37 cellular contexts compared by ENCODE assay signal in genomic region chr22:27255580-27255979, GRCh38.
"Had no signal": no experiment of that assay in that cellular context is flagged by ENCODE, and none has a peak within 500 bp of the region (broad histone marks: within the 10 kb centered on the region; RNA-seq: fewer than 3 reads in every experiment).

No MANE protein-coding gene starts in this region.

- H3K27me3 ChIP-seq: ascending aorta, cardiac muscle cell had no signal

- ATAC-seq: activated CD8-positive, alpha-beta T cell treated with anti-CD3 and anti-CD28 coated beads for 36 hours; activated naive CD4-positive, alpha-beta T cell treated with anti-CD3 and anti-CD28 coated beads, Interleukin-2, amount 50 U/mL, for 72 hours; activated T-cell treated with anti-CD3 and anti-CD28 coated beads, Interleukin-2, amount 50 U/mL, for 4 hours; activated T-helper 17 cell treated with anti-CD3 and anti-CD28 coated beads, Interleukin-2, amount 50 U/mL, for 72 hours had no signal

- H3K4me3 Mint-ChIP-seq: activated B cell treated with CpG ODN at 0.5 μM for 24 hours; activated CD4-positive, alpha-beta memory T cell treated with anti-CD3 and anti-CD28 coated beads for 36 hours; activated CD4-positive, alpha-beta T cell treated with anti-CD3 and anti-CD28 coated beads, Interleukin-2, amount 10 ng/mL, durations not matched to agents 24 days and 14 days; activated CD8-positive, alpha-beta T cell treated with anti-CD3 and anti-CD28 coated beads for 36 hours; activated naive CD4-positive, alpha-beta T cell treated with anti-CD3 and anti-CD28 coated beads for 36 hours; activated naive CD8-positive, alpha-beta T cell treated with anti-CD3 and anti-CD28 coated beads for 36 hours; activated T-cell treated with anti-CD3 and anti-CD28 coated beads, Interleukin-2, amount 50 U/mL, for 4 hours; activated T-helper 1 cell treated with anti-CD3 and anti-CD28 coated beads, Interleukin-12 subunit alpha, Interleukin-12 subunit beta, Interleukin-2, Interleukin-4 antibody, amounts not matched to agents 30 ng/mL and 10 ng/mL and 1 ng/mL, durations not matched to agents 14 hours and 24 hours and 36 hours; activated T-helper 17 cell treated with anti-CD3 and anti-CD28 coated beads, Interleukin-2, amount 50 U/mL, for 72 hours; brain; central memory CD8-positive, alpha-beta T cell; T-helper 1 cell treated with Interleukin-12 subunit alpha and Interleukin-12 subunit beta and Interleukin-4 antibody, amounts not matched to agents 30 μg/mL and 1 μg/mL, for 36 hours; T-helper 2 cell treated with Interferon-gamma antibody and Interleukin-4, amounts not matched to agents 5 μg/mL and 100 μg/mL, for 36 hours had no signal

- H3K4me3 ChIP-seq: ascending aorta, cardiac muscle cell had no signal

- H3K4me1 ChIP-seq: ascending aorta had no signal

- H3K27me3 Mint-ChIP-seq: activated CD4-positive, alpha-beta T cell treated with anti-CD3 and anti-CD28 coated beads, Interleukin-2, amount 10 ng/mL, durations not matched to agents 24 days and 14 days had no signal

- H3K27ac Mint-ChIP-seq: activated B cell treated with CpG ODN at 0.5 μM for 24 hours; activated CD4-positive, alpha-beta memory T cell treated with anti-CD3 and anti-CD28 coated beads for 36 hours; activated CD4-positive, alpha-beta T cell treated with anti-CD3 and anti-CD28 coated beads, Interleukin-2, amount 10 ng/mL, durations not matched to agents 24 days and 14 days; activated CD8-positive, alpha-beta T cell treated with anti-CD3 and anti-CD28 coated beads for 36 hours; activated naive CD4-positive, alpha-beta T cell treated with anti-CD3 and anti-CD28 coated beads for 36 hours; activated naive CD4-positive, alpha-beta T cell treated with anti-CD3 and anti-CD28 coated beads, Interleukin-2, amount 50 U/mL, for 72 hours; activated naive CD8-positive, alpha-beta T cell treated with anti-CD3 and anti-CD28 coated beads for 36 hours; activated T-helper 1 cell treated with anti-CD3 and anti-CD28 coated beads, Interleukin-12 subunit alpha, Interleukin-12 subunit beta, Interleukin-2, Interleukin-4 antibody, amounts not matched to agents 30 ng/mL and 10 ng/mL and 1 ng/mL, durations not matched to agents 14 hours and 24 hours and 36 hours; activated T-helper 17 cell treated with anti-CD3 and anti-CD28 coated beads, Interleukin-2, amount 50 U/mL, for 72 hours; T-helper 1 cell treated with Interleukin-12 subunit alpha and Interleukin-12 subunit beta and Interleukin-4 antibody, amounts not matched to agents 30 μg/mL and 1 μg/mL, for 36 hours; T-helper 2 cell treated with Interferon-gamma antibody and Interleukin-4, amounts not matched to agents 5 μg/mL and 100 μg/mL, for 36 hours had no signal

- H3K27ac ChIP-seq: ascending aorta, cardiac muscle cell, VCaP had no signal

- H3K4me1 Mint-ChIP-seq: activated B cell treated with CpG ODN at 0.5 μM for 24 hours; activated CD4-positive, alpha-beta T cell treated with anti-CD3 and anti-CD28 coated beads, Interleukin-2, amount 10 ng/mL, durations not matched to agents 24 days and 14 days; activated naive CD8-positive, alpha-beta T cell treated with anti-CD3 and anti-CD28 coated beads for 36 hours; activated T-helper 17 cell treated with anti-CD3 and anti-CD28 coated beads, Interleukin-2, amount 50 U/mL, for 72 hours; central memory CD8-positive, alpha-beta T cell had no signal

- FAIRE-seq: bronchial epithelial cell, TTC549 had no signal

- H3K36me3 ChIP-seq: ascending aorta, cardiac muscle cell had no signal

- DNase-seq: activated B cell treated with CpG ODN at 0.5 μM for 24 hours; activated CD4-positive, alpha-beta memory T cell treated with anti-CD3 and anti-CD28 coated beads for 36 hours; activated CD4-positive, alpha-beta T cell treated with anti-CD3 and anti-CD28 coated beads for 4 hours; activated CD4-positive, alpha-beta T cell treated with anti-CD3 and anti-CD28 coated beads, Interleukin-2, amount 10 ng/mL, durations not matched to agents 24 days and 14 days; activated CD4-positive, alpha-beta T cell treated with anti-CD3 and anti-CD28 coated beads, Interleukin-2, amount 50 U/mL, for 1 hour; activated CD4-positive, alpha-beta T cell treated with anti-CD3 and anti-CD28 coated beads, Interleukin-2, amount 50 U/mL, for 4 hours; activated CD4-positive, CD25-positive, alpha-beta regulatory T cell treated with anti-CD3 and anti-CD28 coated beads, Interleukin-2, amount 50 U/mL, for 72 hours; activated CD8-positive, alpha-beta memory T cell treated with anti-CD3 and anti-CD28 coated beads, Interleukin-2, amount 50 U/mL, for 4 hours; activated CD8-positive, alpha-beta T cell treated with anti-CD3 and anti-CD28 coated beads for 36 hours; activated effector memory CD4-positive, alpha-beta T cell treated with anti-CD3 and anti-CD28 coated beads, Interleukin-2, amount 50 U/mL, for 16 hours; activated gamma-delta T cell treated with Interleukin-2 at 50 U/mL for 16 hours; activated naive CD4-positive, alpha-beta T cell; activated naive CD4-positive, alpha-beta T cell treated with anti-CD3 and anti-CD28 coated beads for 36 hours; activated naive CD4-positive, alpha-beta T cell treated with anti-CD3 and anti-CD28 coated beads, Interleukin-2, amount 50 U/mL, for 16 hours; activated naive CD8-positive, alpha-beta T cell treated with anti-CD3 and anti-CD28 coated beads for 36 hours; activated T-cell treated with anti-CD3 and anti-CD28 coated beads for 4 hours; activated T-cell treated with anti-CD3 and anti-CD28 coated beads, Interleukin-2, amount 50 U/mL, for 1 hour; activated T-cell treated with anti-CD3 and anti-CD28 coated beads, Interleukin-2, amount 50 U/mL, for 4 hours; amygdala; anterior cingulate cortex; caudate nucleus; cerebellar nuclear complex; T-helper 1 cell; T-helper 2 cell; T-helper 9 cell had no signal

- H3K36me3 Mint-ChIP-seq: activated naive CD8-positive, alpha-beta T cell treated with anti-CD3 and anti-CD28 coated beads for 36 hours had no signal
